ENCODE assay signal across 27 cellular contexts in genomic region chr2:30903326-30903725, GRCh38.
"Had no signal": no experiment of that assay in that cellular context is flagged by ENCODE, and none has a peak within 500 bp of the region (broad histone marks: within the 10 kb centered on the region; RNA-seq: fewer than 3 reads in every experiment).

No MANE protein-coding gene starts in this region.

- H3K4me1 ChIP-seq: colonic mucosa, esophagus squamous epithelium, gastrocnemius medialis, heart right ventricle, left lung, lower lobe of right lung had no signal

- DNase-seq: colonic mucosa; cortex of kidney; effector CD8-positive, alpha-beta T cell; effector memory CD8-positive, alpha-beta T cell; endodermal cell; erythroblast; esophagus squamous epithelium; foreskin fibroblast; foreskin melanocyte; gastrocnemius medialis; glutamatergic neuron; head of caudate nucleus; heart right ventricle; hippocampal formation; left cardiac atrium; left lung; left ventricle myocardium superior; lower lobe of right lung; mesenchymal stem cell; midbrain; naive thymus-derived CD4-positive, alpha-beta T cell had no signal

- H3K36me3 Mint-ChIP-seq: naive thymus-derived CD4-positive, alpha-beta T cell had no signal

- H3K36me3 ChIP-seq: colonic mucosa, gastrocnemius medialis, heart right ventricle, left lung, lower lobe of right lung had no signal

- H3K27me3 ChIP-seq: colonic mucosa, esophagus squamous epithelium, left lung had no signal

- H3K27ac Mint-ChIP-seq: dendritic cell treated with granulocyte-macrophage colony-stimulating factor and Interleukin-4, amounts not matched to agents 40 ng/mL and 50 ng/mL, for 4 days; effector memory CD8-positive, alpha-beta T cell; naive thymus-derived CD4-positive, alpha-beta T cell had no signal

- H3K4me3 ChIP-seq: colonic mucosa, esophagus squamous epithelium, gastrocnemius medialis, heart right ventricle, left lung, lower lobe of right lung had no signal

- H3K4me1 Mint-ChIP-seq: endodermal cell; naive thymus-derived CD4-positive, alpha-beta T cell had no signal

- H3K27me3 Mint-ChIP-seq: dendritic cell treated with granulocyte-macrophage colony-stimulating factor and Interleukin-4, amounts not matched to agents 40 ng/mL and 50 ng/mL, for 4 days had no signal

- H3K27ac ChIP-seq: colonic mucosa, epithelial cell of prostate, esophagus squamous epithelium, gastrocnemius medialis, heart right ventricle, left lung, lower lobe of right lung had no signal

- FAIRE-seq: endometrium, islet of Langerhans, keratinocyte had no signal

- H3K9me3 ChIP-seq: colonic mucosa, esophagus squamous epithelium, gastrocnemius medialis, left lung, lower lobe of right lung had no signal

- H3K4me3 Mint-ChIP-seq: dendritic cell treated with granulocyte-macrophage colony-stimulating factor and Interleukin-4, amounts not matched to agents 40 ng/mL and 50 ng/mL, for 4 days; effector memory CD8-positive, alpha-beta T cell; naive thymus-derived CD4-positive, alpha-beta T cell had no signal

- ATAC-seq: effector memory CD8-positive, alpha-beta T cell; esophagus mucosa; gastrocnemius medialis; heart right ventricle; left cardiac atrium; left lung; left ventricle myocardium superior; lower lobe of right lung; naive thymus-derived CD4-positive, alpha-beta T cell had no signal

- H3K9me3 Mint-ChIP-seq: dendritic cell treated with granulocyte-macrophage colony-stimulating factor and Interleukin-4, amounts not matched to agents 40 ng/mL and 50 ng/mL, for 4 days; effector memory CD8-positive, alpha-beta T cell had no signal
